1 cellular context compared by ENCODE assay signal in genomic region chr3:5191555-5192304, GRCh38.
TF ChIP-seq lines count a peak whose summit lies in the region.

No MANE protein-coding gene starts in this region.

TF ChIP-seq in GM12878, 131 proteins besides CTCF, POLR2A, EP300 and RAD21 (continued from another document and continues in another):
- no peak for TF ChIP-seq BCLAF1 (IDR thresholded peaks at IDR 0.05)
- TF ChIP-seq CUX1 (IDR thresholded peaks at IDR 0.05; ENCODE audit: insufficient replicate concordance, low read depth, low read length), result no peak
- TF ChIP-seq ZBTB4 (CRISPR knock-in tag; IDR thresholded peaks at IDR 0.05), result no peak
- no peak for TF ChIP-seq SIN3A (IDR thresholded peaks at IDR 0.05; ENCODE audit: low read depth, low read length)
- no peak for TF ChIP-seq JUNB (IDR thresholded peaks at IDR 0.05)
- TF ChIP-seq HDAC6 (IDR thresholded peaks at IDR 0.05; ENCODE audit: unreplicated experiment), result no peak
- no peak for TF ChIP-seq SMC3 (IDR thresholded peaks at IDR 0.05; ENCODE audit: borderline replicate concordance, low read length)
- no peak for TF ChIP-seq NR2C2 (IDR thresholded peaks at IDR 0.05; ENCODE audit: borderline replicate concordance, control insufficient read depth, insufficient read length, low read depth)
- no peak for TF ChIP-seq SUPT20H (IDR thresholded peaks at IDR 0.05; ENCODE audit: borderline replicate concordance, control insufficient read depth, low read depth, low read length)
- 0 out of 2 replicates have a peak, but pooled peaks have one; percentile 16 for TF ChIP-seq MLLT1 (IDR thresholded peaks at IDR 0.05)
- TF ChIP-seq ATF2 (IDR thresholded peaks at IDR 0.05; ENCODE audit: low read length), result peak; percentile 19; the same call in 1 of the 2 replicates
- no peak for TF ChIP-seq HSF1 (IDR thresholded peaks at IDR 0.05; ENCODE audit: low read depth, low read length)
- TF ChIP-seq SMAD5 (IDR thresholded peaks at IDR 0.05; ENCODE audit: low read depth), result no peak
- no peak for TF ChIP-seq RCOR1 (conservative IDR thresholded peaks at IDR 0.05; ENCODE audit: low read depth, low read length)
- peak; percentile 51; the same call in 1 of the 2 replicates for TF ChIP-seq POLR2AphosphoS5 (IDR thresholded peaks at IDR 0.05; ENCODE audit: low read length)
- peak; percentile 20; the same call in 1 of the 2 replicates for TF ChIP-seq FOXM1 (IDR thresholded peaks at IDR 0.05; ENCODE audit: low read depth, low read length)
- no peak for TF ChIP-seq REST (IDR thresholded peaks at IDR 0.05; ENCODE audit: low read depth, low read length)
- TF ChIP-seq CBFB (IDR thresholded peaks at IDR 0.05; ENCODE audit: low read depth), result no peak
- TF ChIP-seq RELB (IDR thresholded peaks at IDR 0.05; ENCODE audit: low read depth), result peak; percentile 35; the same call in 1 of the 2 replicates
- no peak for TF ChIP-seq BCL3 (IDR thresholded peaks at IDR 0.05; ENCODE audit: borderline replicate concordance, insufficient read depth, low read depth, low read length, poor library complexity, severe bottlenecking)
- no peak for TF ChIP-seq GATAD2B (conservative IDR thresholded peaks at IDR 0.05; ENCODE audit: low read depth)
- no peak for TF ChIP-seq E2F8 (IDR thresholded peaks at IDR 0.05; ENCODE audit: low read depth, partially characterized antibody)
- no peak for TF ChIP-seq ZNF384 (IDR thresholded peaks at IDR 0.05; ENCODE audit: borderline replicate concordance, low read depth, low read length)
